In the genomic region with DNA sequence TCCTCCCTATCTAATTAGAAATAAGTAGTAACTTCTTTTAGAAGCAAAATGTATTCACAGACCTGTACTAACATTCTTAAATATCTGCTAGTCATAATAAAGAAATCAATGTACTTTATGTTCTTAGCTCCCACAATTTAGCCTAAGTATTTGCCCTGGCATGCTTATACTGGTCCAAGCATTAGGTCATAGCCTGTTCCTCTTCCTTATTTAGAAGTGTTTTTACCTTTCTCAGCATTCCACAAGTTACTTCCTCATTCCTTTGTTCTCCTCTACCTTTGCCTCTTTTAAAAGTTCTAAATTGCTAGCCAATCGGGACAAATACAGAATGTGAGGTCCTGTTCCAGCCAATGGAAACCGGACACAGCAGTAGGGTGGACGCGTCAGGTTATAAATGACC, we compare ENCODE assay signal across 17 cellular contexts. TPM values are rescaled to one million over a fixed set of nuclear protein-coding genes. Genes with fewer than 3 reads are reported as not detected.
"Had no signal": no experiment of that assay in that cellular context is flagged by ENCODE, and none has a peak within 500 bp of the region (broad histone marks: within the 10 kb centered on the region; RNA-seq: fewer than 3 reads in every experiment).

No MANE protein-coding gene starts in this region.

RNA-seq across cellular contexts. Expression of a gene that starts 7.3 kb away (rescaled TPM):
- total RNA-seq: activated CD4-positive, alpha-beta memory T cell treated with anti-CD3 and anti-CD28 coated beads for 36 hours; activated CD4-positive, alpha-beta T cell treated with anti-CD3 and anti-CD28 coated beads for 36 hours; activated CD4-positive, alpha-beta T cell treated with anti-CD3 and anti-CD28 coated beads, Interleukin-2, amount 10 ng/mL, durations not matched to agents 24 days and 14 days; activated CD8-positive, alpha-beta memory T cell treated with anti-CD3 and anti-CD28 coated beads for 36 hours; activated CD8-positive, alpha-beta memory T cell treated with anti-CD3 and anti-CD28 coated beads, Interleukin-2, amount 10 ng/mL, durations not matched to agents 7 days and 5 days; activated CD8-positive, alpha-beta T cell treated with anti-CD3 and anti-CD28 coated beads, Interleukin-2, amount 10 ng/mL, durations not matched to agents 7 days and 5 days; activated naive CD4-positive, alpha-beta T cell treated with anti-CD3 and anti-CD28 coated beads for 36 hours; activated naive CD8-positive, alpha-beta T cell treated with anti-CD3 and anti-CD28 coated beads for 36 hours; activated T-helper 1 cell treated with anti-CD3 and anti-CD28 coated beads, Interleukin-12 subunit alpha, Interleukin-12 subunit beta, Interleukin-2, Interleukin-4 antibody, amounts not matched to agents 30 ng/mL and 10 ng/mL and 1 ng/mL, durations not matched to agents 14 hours and 24 hours and 36 hours; activated T-helper 2 cell treated with anti-CD3 and anti-CD28 coated beads, Interferon-gamma antibody, Interleukin-2, Interleukin-4, amounts not matched to agents 10 μg/mL and 5 μg/mL and 100 μg/mL, durations not matched to agents 14 hours and 24 hours and 36 hours; aorta; chondrocyte; dermis blood vessel endothelial cell; endothelial cell of umbilical vein; esophagus muscularis mucosa; glomerular endothelial cell; T-helper 17 cell had no signal
- polyA plus RNA-seq: endothelial cell of umbilical vein had no signal
